Comparison of ENCODE assay signal across 8 cellular contexts in the genomic region with DNA sequence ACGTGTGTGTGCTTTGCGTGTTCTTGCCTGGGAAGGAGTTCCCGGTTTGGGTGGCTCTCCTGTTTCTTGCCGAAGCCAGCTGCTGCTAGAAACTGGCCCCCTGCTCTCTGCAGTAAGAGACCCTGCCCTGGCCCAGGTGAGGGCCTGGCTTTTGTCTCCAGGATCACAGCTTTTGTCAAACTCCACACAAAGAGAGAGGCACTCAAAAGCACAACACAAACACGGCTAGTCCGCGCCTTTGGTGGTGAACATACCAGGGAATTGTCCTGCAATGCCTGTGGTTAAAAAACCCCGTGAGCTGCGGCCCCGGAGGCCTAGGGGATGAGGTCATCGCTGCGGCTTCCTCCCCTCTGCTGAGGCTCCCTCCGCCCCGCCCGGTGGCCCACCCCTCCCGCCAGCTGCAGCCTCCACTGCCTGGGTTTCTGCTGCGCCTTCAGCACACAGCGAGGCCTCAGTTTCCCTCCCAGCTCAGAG.
DNase-seq lines count a peak whose midpoint lies in the region; ATAC-seq and TF ChIP-seq lines count a peak whose summit lies in the region.

No MANE protein-coding gene starts in this region.

- ATAC-seq in GM23338 (peak; percentile 66), mucosa of descending colon (peak; percentile 4)

- H3K9me3 ChIP-seq in SK-N-SH = no peaks in the 10 kb centered on the region
- H3K9me3 ChIP-seq in mucosa of descending colon = no peaks in the 10 kb centered on the region

- 19% methylated on average over 4 of the region's 18 CpGs for WGBS in SK-N-SH (ENCODE audit: low lambda C conversion rate)

- peak overlapping the region; percentile 51; the same call in 1 of the 2 replicates for H3K9ac ChIP-seq in SK-N-SH

- intact Hi-C loops in mucosa of descending colon (cut with DNase I, micrococcal nuclease) = loop anchor here (2.0 kb wide), 2 partner anchors 105 to 355 kb away; no protein-coding TSS in a partner anchor
- intact Hi-C loops in activated T-helper 2 cell treated with anti-CD3 and anti-CD28 coated beads, Interferon-gamma antibody, Interleukin-2, Interleukin-4, amounts not matched to agents 10 μg/mL and 5 μg/mL and 100 μg/mL, durations not matched to agents 14 hours and 24 hours and 36 hours (cut with micrococcal nuclease) = loop anchor here (1.0 to 5.0 kb wide), 3 partner anchors 226 to 359 kb away; no protein-coding TSS in a partner anchor

- no peaks in the 10 kb centered on the region for H3K9me2 ChIP-seq in GM23338 (ENCODE audit: insufficient read depth)
- H3K9me2 ChIP-seq in SK-N-SH = no peaks in the 10 kb centered on the region

- H3K79me2 ChIP-seq in ACC112 (ENCODE audit: control insufficient read depth, insufficient read depth, low read length, unreplicated experiment) = no peaks in the 10 kb centered on the region
- H3K79me2 ChIP-seq in GM23338 (replicated peaks; ENCODE audit: insufficient read depth) = no peaks in the 10 kb centered on the region
- H3K79me2 ChIP-seq in SK-N-SH (ENCODE audit: insufficient read depth) = no peaks in the 10 kb centered on the region

- TF ChIP-seq RAD21 in SK-N-SH (IDR thresholded peaks at IDR 0.05; ENCODE audit: low read length) = no peak

- no peak for TF ChIP-seq CTCF in GM23338 (conservative IDR thresholded peaks at IDR 0.05; ENCODE audit: low read depth in 2 of 2)
- TF ChIP-seq CTCF in SK-N-SH (IDR thresholded peaks at IDR 0.05) = no peak
- TF ChIP-seq CTCF in endothelial cell (IDR thresholded peaks at IDR 0.05; ENCODE audit: unreplicated experiment) = no peak
- TF ChIP-seq CTCF in mucosa of descending colon (IDR thresholded peaks at IDR 0.05) = no peak

- H3F3A ChIP-seq in GM23338 (replicated peaks; ENCODE audit: low read depth) (peaks cover 6% of the 10 kb centered on the region; the same call in 1 of the 2 replicates), SK-N-SH (replicated peaks; ENCODE audit: insufficient read depth) (no peaks in the 10 kb centered on the region)

- H3K27me3 Mint-ChIP-seq in GM23338 (ENCODE audit: insufficient read depth, low read depth, poor library complexity) = peaks cover 40% of the 10 kb centered on the region
- peaks cover 10% of the 10 kb centered on the region for H3K27me3 Mint-ChIP-seq in endothelial cell (ENCODE audit: unreplicated experiment)
- H3K27me3 Mint-ChIP-seq in activated T-helper 2 cell treated with anti-CD3 and anti-CD28 coated beads, Interferon-gamma antibody, Interleukin-2, Interleukin-4, amounts not matched to agents 10 μg/mL and 5 μg/mL and 100 μg/mL, durations not matched to agents 14 hours and 24 hours and 36 hours (ENCODE audit: low read depth) = no peaks in the 10 kb centered on the region

- no peaks in the 10 kb centered on the region for H3K36me3 Mint-ChIP-seq in GM23338 (ENCODE audit: low read depth)
- peaks cover 6% of the 10 kb centered on the region for H3K36me3 Mint-ChIP-seq in endothelial cell (ENCODE audit: low read depth, unreplicated experiment)
- H3K36me3 Mint-ChIP-seq in activated T-helper 2 cell treated with anti-CD3 and anti-CD28 coated beads, Interferon-gamma antibody, Interleukin-2, Interleukin-4, amounts not matched to agents 10 μg/mL and 5 μg/mL and 100 μg/mL, durations not matched to agents 14 hours and 24 hours and 36 hours (ENCODE audit: low read depth) = no peaks in the 10 kb centered on the region

- H2AFZ ChIP-seq in ACC112 (ENCODE audit: low read length, unreplicated experiment) = peak overlapping the region; percentile 47
- peak overlapping the region; percentile 89 for H2AFZ ChIP-seq in GM23338
- peak overlapping the region; percentile 69; the same call in 1 of the 2 replicates for H2AFZ ChIP-seq in SK-N-SH (ENCODE audit: low read depth)

- no peaks in the 10 kb centered on the region for H3K27me3 ChIP-seq in ACC112 (ENCODE audit: insufficient read depth, low read length)
- peaks cover 4% of the 10 kb centered on the region; the same call in 1 of the 2 replicates for H3K27me3 ChIP-seq in GM23338 (ENCODE audit: insufficient read depth)
- H3K27me3 ChIP-seq in SK-N-SH (ENCODE audit: insufficient read depth) = no peaks in the 10 kb centered on the region

- H3K4me3 ChIP-seq in ACC112 (ENCODE audit: low read depth, low read length) (peak overlapping the region; percentile 23; the same call in 1 of the 2 replicates), GM23338 (no peak overlapping the region), SK-N-SH (ENCODE audit: low read depth in 2 of 2, low read length in 1 of 2) (peak overlapping the region in 1 of 2 experiments; percentile 29; a peak in 1 of 4 replicates), mucosa of descending colon (no peak overlapping the region)

- peak in 1 of 2 experiments; percentile 41; a peak in 1 of 4 replicates for TF ChIP-seq EP300 in SK-N-SH (IDR thresholded peaks at IDR 0.05; ENCODE audit: borderline replicate concordance in 1 of 2, low read depth in 1 of 2, low read length in 1 of 2)

- H3K4me2 ChIP-seq in GM23338 (peak overlapping the region; percentile 55; the same call in 1 of the 2 replicates), SK-N-SH (peak overlapping the region; percentile 65)

- H3K9me3 Mint-ChIP-seq in GM23338 (no peaks in the 10 kb centered on the region; the same call in 2 of the 3 replicates), endothelial cell (ENCODE audit: unreplicated experiment) (no peaks in the 10 kb centered on the region)
- H3K9me3 Mint-ChIP-seq in activated T-helper 2 cell treated with anti-CD3 and anti-CD28 coated beads, Interferon-gamma antibody, Interleukin-2, Interleukin-4, amounts not matched to agents 10 μg/mL and 5 μg/mL and 100 μg/mL, durations not matched to agents 14 hours and 24 hours and 36 hours = no peaks in the 10 kb centered on the region

- peak; percentile 83 for DNase-seq in GM23338 (ENCODE audit: low spot score)
- DNase-seq in SK-N-SH = no peak
- peak; percentile 77 for DNase-seq in endothelial cell (ENCODE audit: low spot score)
- DNase-seq in mucosa of descending colon = peak; percentile 56 to 78 (median 68)
- peak; percentile 82 for DNase-seq in ureter (ENCODE audit: low spot score)
- no peak for DNase-seq in globus pallidus (ENCODE audit: low spot score)
- no peak for DNase-seq in activated T-helper 2 cell treated with anti-CD3 and anti-CD28 coated beads, Interferon-gamma antibody, Interleukin-2, Interleukin-4, amounts not matched to agents 10 μg/mL and 5 μg/mL and 100 μg/mL, durations not matched to agents 14 hours and 24 hours and 36 hours (ENCODE audit: low spot score)

- no peak overlapping the region for H3K27ac ChIP-seq in ACC112 (ENCODE audit: low read depth, low read length)
- peak overlapping the region; percentile 72; the same call in 1 of the 2 replicates for H3K27ac ChIP-seq in GM23338 (ENCODE audit: low read depth)
- H3K27ac ChIP-seq in SK-N-SH (ENCODE audit: low read depth in 2 of 2, low read length in 1 of 2) = peak overlapping the region in 1 of 2 experiments; percentile 62; a peak in 2 of 4 replicates

- H3K4me1 ChIP-seq in ACC112 (ENCODE audit: control insufficient read depth, insufficient read depth, low read length, unreplicated experiment) (peaks cover 14% of the 10 kb centered on the region), GM23338 (ENCODE audit: insufficient read depth) (peaks cover 8% of the 10 kb centered on the region; the same call in 1 of the 2 replicates), SK-N-SH (ENCODE audit: control insufficient read depth in 1 of 2, insufficient read depth in 2 of 2, low read depth in 1 of 2, low read length in 1 of 2) (peaks cover 5 to 9% of the 10 kb centered on the region in 2 experiments; a peak in 2 of 4 replicates), mucosa of descending colon (ENCODE audit: low read depth) (peaks cover 20% of the 10 kb centered on the region)

- H3K36me3 ChIP-seq in ACC112 (ENCODE audit: insufficient read depth, low read length) = no peaks in the 10 kb centered on the region
- H3K36me3 ChIP-seq in GM23338 (ENCODE audit: insufficient read depth) = no peaks in the 10 kb centered on the region
- no peaks in the 10 kb centered on the region for H3K36me3 ChIP-seq in SK-N-SH (replicated peaks in 1 of 2; ENCODE audit: control insufficient read depth in 1 of 2, insufficient read depth in 2 of 2, low read length in 1 of 2)
- H3K36me3 ChIP-seq in mucosa of descending colon (ENCODE audit: low read depth) = no peaks in the 10 kb centered on the region

- POLR2A ChIA-PET in SK-N-SH (lab: Yijun Ruan, JAX) = interaction anchor here (1.3 to 1.9 kb wide), 3 partner anchors 246 to 354 kb away, joined by 3 to 14 read pairs (median 4); no protein-coding TSS in a partner anchor

- CTCF ChIA-PET in SK-N-SH (lab: Yijun Ruan, JAX) = interaction anchor here (0.7 to 15.4 kb wide), 75 partner anchors 8 to 558 kb away, joined by 3 to 1016 read pairs (median 7); partner anchors contain the start of genes C11orf21, CDKN1C, KCNQ1OT1 and TSPAN32

- peaks cover 9% of the 10 kb centered on the region; the same call in 2 of the 3 replicates for H3K4me1 Mint-ChIP-seq in GM23338
- H3K4me1 Mint-ChIP-seq in endothelial cell (ENCODE audit: unreplicated experiment) = peaks cover 15% of the 10 kb centered on the region
- H3K4me1 Mint-ChIP-seq in activated T-helper 2 cell treated with anti-CD3 and anti-CD28 coated beads, Interferon-gamma antibody, Interleukin-2, Interleukin-4, amounts not matched to agents 10 μg/mL and 5 μg/mL and 100 μg/mL, durations not matched to agents 14 hours and 24 hours and 36 hours (ENCODE audit: low read depth) = peaks cover 7% of the 10 kb centered on the region

- H4K20me1 ChIP-seq in GM23338 (replicated peaks; ENCODE audit: insufficient read depth) (no peaks in the 10 kb centered on the region), SK-N-SH (ENCODE audit: insufficient read depth) (no peaks in the 10 kb centered on the region)

- H3K27ac Mint-ChIP-seq in GM23338 (no peak overlapping the region), endothelial cell (ENCODE audit: unreplicated experiment) (peak overlapping the region; percentile 96)
- H3K27ac Mint-ChIP-seq in activated T-helper 2 cell treated with anti-CD3 and anti-CD28 coated beads, Interferon-gamma antibody, Interleukin-2, Interleukin-4, amounts not matched to agents 10 μg/mL and 5 μg/mL and 100 μg/mL, durations not matched to agents 14 hours and 24 hours and 36 hours = no peak overlapping the region

- H3K4me3 Mint-ChIP-seq in GM23338 (no peak overlapping the region), endothelial cell (ENCODE audit: unreplicated experiment) (peak overlapping the region; percentile 42)
- no peak overlapping the region for H3K4me3 Mint-ChIP-seq in activated T-helper 2 cell treated with anti-CD3 and anti-CD28 coated beads, Interferon-gamma antibody, Interleukin-2, Interleukin-4, amounts not matched to agents 10 μg/mL and 5 μg/mL and 100 μg/mL, durations not matched to agents 14 hours and 24 hours and 36 hours (ENCODE audit: low read depth)

TF ChIP-seq in GM23338, 12 proteins besides CTCF, POLR2A, EP300 and RAD21 (continues in another document):
- no peak for TF ChIP-seq POLR2AphosphoS5 (IDR thresholded peaks at IDR 0.05; ENCODE audit: low read depth)

TF ChIP-seq in SK-N-SH, 30 proteins besides CTCF, POLR2A, EP300 and RAD21 (continues in another document):
- TF ChIP-seq TCF12 (IDR thresholded peaks at IDR 0.05) = peak; percentile 48; the same call in 1 of the 2 replicates
- TF ChIP-seq JUND (IDR thresholded peaks at IDR 0.05) = no peak; the same call in 1 of the 2 replicates
- TF ChIP-seq TEAD4 (IDR thresholded peaks at IDR 0.05; ENCODE audit: borderline replicate concordance, insufficient read depth) = peak; percentile 80

Comparison
In these comparisons a context has a peak if more than half of its experiments do, and no peak if none do; other contexts are left out.
1. DNase-seq: peak in GM23338 (single experiment), endothelial cell (single experiment), mucosa of descending colon (3 of 3) and ureter (single experiment); none in SK-N-SH (single experiment), globus pallidus (single experiment) and activated T-helper 2 cell treated with anti-CD3 and anti-CD28 coated beads, Interferon-gamma antibody, Interleukin-2, Interleukin-4, amounts not matched to agents 10 μg/mL and 5 μg/mL and 100 μg/mL, durations not matched to agents 14 hours and 24 hours and 36 hours (single experiment).
2. Peak in every context shown above with its lines, with median percentiles within 50 percentile points of each other: H2AFZ ChIP-seq.